Comparison of ENCODE assay signal across 8 cellular contexts in the genomic region with DNA sequence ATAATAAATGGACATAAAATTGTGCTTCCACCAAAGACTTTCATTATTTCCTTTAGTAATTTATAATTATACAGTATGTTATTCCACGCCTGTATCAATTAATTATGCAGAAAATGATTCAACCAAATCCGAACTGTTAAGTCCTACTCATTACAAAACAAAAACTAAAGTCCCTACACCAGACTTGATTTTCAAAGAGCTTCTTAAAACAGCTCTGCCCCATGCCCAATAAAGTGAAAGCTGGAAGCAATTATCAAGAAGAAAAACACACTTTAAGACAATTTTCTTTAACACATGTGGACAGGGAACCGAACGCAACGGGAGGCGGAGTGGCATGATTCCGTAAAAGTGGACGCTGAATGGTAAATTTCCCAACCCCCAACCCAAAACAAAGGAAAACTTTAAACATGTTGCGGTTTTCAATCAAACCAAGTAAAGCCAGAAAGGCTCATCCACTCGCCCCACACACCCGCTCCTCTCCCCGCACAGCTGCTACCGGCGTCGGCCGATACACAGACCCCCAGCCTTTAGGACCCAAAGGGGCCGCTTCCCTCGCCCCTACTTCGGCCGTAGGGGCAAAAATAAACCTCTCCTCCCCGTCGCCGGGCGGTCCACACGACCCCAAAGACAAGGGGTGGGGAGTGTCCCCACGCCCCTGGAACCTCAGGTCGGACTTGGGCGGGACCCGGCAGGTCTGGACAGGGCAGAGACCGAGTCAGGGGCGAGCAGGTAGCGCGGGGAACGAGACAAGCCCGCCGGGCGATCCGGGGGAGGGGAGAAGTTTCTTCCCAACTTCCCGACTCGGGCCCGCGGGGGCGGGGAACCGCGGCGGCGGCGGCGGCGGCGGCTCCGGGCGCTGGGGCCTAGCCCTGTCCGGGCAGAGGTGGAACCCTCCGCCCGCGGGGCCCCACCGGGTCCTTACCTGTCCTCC. TPM values are rescaled to one million over a fixed set of nuclear protein-coding genes. Genes with fewer than 3 reads are reported as not detected.
DNase-seq lines count a peak whose midpoint lies in the region; ATAC-seq and TF ChIP-seq lines count a peak whose summit lies in the region.

No MANE protein-coding gene starts in this region.

- H3K4me3 ChIP-seq in CD4-positive, CD25-positive, alpha-beta regulatory T cell (ENCODE audit: low read depth, low read length): peak overlapping the region; percentile 91
- peak overlapping the region; percentile 68 to 96 for H3K4me3 ChIP-seq in neuronal stem cell (ENCODE audit: low read length in 2 of 2)

- no peaks in the 10 kb centered on the region for H3K36me3 ChIP-seq in CD4-positive, CD25-positive, alpha-beta regulatory T cell (ENCODE audit: control insufficient read depth, insufficient read depth, low read length)
- no peaks in the 10 kb centered on the region for H3K36me3 ChIP-seq in neuronal stem cell (replicated peaks in 1 of 2; ENCODE audit: control insufficient read depth in 2 of 2, insufficient read depth in 2 of 2, low read length in 2 of 2)

- peak overlapping the region; percentile 70 for H2BK5ac ChIP-seq in neuronal stem cell (ENCODE audit: low read length)

- H4K8ac ChIP-seq in neuronal stem cell (ENCODE audit: low read depth, low read length): no peak overlapping the region

- CTCF ChIA-PET in activated CD4-positive, alpha-beta T cell treated with anti-CD3 and anti-CD28 coated beads, Interleukin-2, amount 10 ng/mL, durations not matched to agents 7 days and 5 days (lab: Charles Lee): interaction anchor here (1.2 to 4.8 kb wide), 4 partner anchors 12 to 1762 kb away, joined by 3 to 18 read pairs (median 10); no protein-coding TSS in a partner anchor

- H3K4me3 Mint-ChIP-seq in CD4-positive, CD25-positive, alpha-beta regulatory T cell: peak overlapping the region; percentile 91 to 98 (median 94)
- peak overlapping the region; percentile 92 for H3K4me3 Mint-ChIP-seq in activated CD4-positive, alpha-beta T cell treated with anti-CD3 and anti-CD28 coated beads, Interleukin-2, amount 10 ng/mL, durations not matched to agents 7 days and 5 days

- H3K4ac ChIP-seq in neuronal stem cell (ENCODE audit: low read length): no peak overlapping the region

- H3K18ac ChIP-seq in neuronal stem cell (ENCODE audit: low read length): peak overlapping the region; percentile 95

- peaks cover 23 to 78% (median 50%) of the 10 kb centered on the region in 4 donors for H3K4me1 Mint-ChIP-seq in CD4-positive, CD25-positive, alpha-beta regulatory T cell
- peaks cover 73% of the 10 kb centered on the region for H3K4me1 Mint-ChIP-seq in activated CD4-positive, alpha-beta T cell treated with anti-CD3 and anti-CD28 coated beads, Interleukin-2, amount 10 ng/mL, durations not matched to agents 7 days and 5 days

- H3K27ac Mint-ChIP-seq in CD4-positive, CD25-positive, alpha-beta regulatory T cell: peak overlapping the region; percentile 92 to 94 (median 94)
- H3K27ac Mint-ChIP-seq in activated CD4-positive, alpha-beta T cell treated with anti-CD3 and anti-CD28 coated beads, Interleukin-2, amount 10 ng/mL, durations not matched to agents 7 days and 5 days: peak overlapping the region; percentile 97

- ATAC-seq in CD4-positive, CD25-positive, alpha-beta regulatory T cell (ENCODE audit: low read depth in 2 of 2): no peak
- ATAC-seq in GM19395 (IDR thresholded peaks at IDR 0.05; ENCODE audit: unreplicated experiment) (peak; percentile 31), HG03378 (IDR thresholded peaks at IDR 0.05; ENCODE audit: unreplicated experiment) (peak; percentile 5), foreskin keratinocyte (peak; percentile 45)

- no peak overlapping the region for H2BK15ac ChIP-seq in neuronal stem cell (ENCODE audit: low read length)

- H2BK120ac ChIP-seq in neuronal stem cell (ENCODE audit: low read depth, low read length): no peak overlapping the region

- H3K4me1 ChIP-seq in CD4-positive, CD25-positive, alpha-beta regulatory T cell (ENCODE audit: control insufficient read depth, insufficient read depth, low read length, poor library complexity, severe bottlenecking): peaks cover 33% of the 10 kb centered on the region
- H3K4me1 ChIP-seq in foreskin keratinocyte (peaks cover 11% of the 10 kb centered on the region), neuronal stem cell (ENCODE audit: control insufficient read depth in 2 of 2, insufficient read depth in 1 of 2, low read depth in 1 of 2, low read length in 2 of 2) (peaks cover 2 to 20% of the 10 kb centered on the region in 2 donors)

- WGBS in neuronal stem cell (ENCODE audit: extremely low coverage in 2 of 2, insufficient read length in 2 of 2, insufficient replicate concordance in 1 of 2), 2 donors: no CpG with 5 or more reads among the region's 58 CpGs

- peak overlapping the region; percentile 93 for H3K9ac ChIP-seq in neuronal stem cell (ENCODE audit: low read depth, low read length, poor library complexity)

- POLR2A ChIA-PET in activated CD4-positive, alpha-beta T cell treated with anti-CD3 and anti-CD28 coated beads, Interleukin-2, amount 10 ng/mL, durations not matched to agents 7 days and 5 days (lab: Charles Lee): no interaction called here

- H3K9me3 ChIP-seq in CD4-positive, CD25-positive, alpha-beta regulatory T cell (ENCODE audit: control insufficient read depth in 2 of 2, low read length in 2 of 2): no peaks in the 10 kb centered on the region
- peaks cover 0 to 7% of the 10 kb centered on the region in 2 donors for H3K9me3 ChIP-seq in neuronal stem cell (replicated peaks in 1 of 2; ENCODE audit: control insufficient read depth in 2 of 2, insufficient read depth in 1 of 2, low read depth in 1 of 2, low read length in 2 of 2)

- H2BK12ac ChIP-seq in neuronal stem cell (ENCODE audit: low read length): no peak overlapping the region

- H3K79me1 ChIP-seq in neuronal stem cell (ENCODE audit: low read depth, low read length): no peaks in the 10 kb centered on the region

- H3K27ac ChIP-seq in CD4-positive, CD25-positive, alpha-beta regulatory T cell (ENCODE audit: insufficient read depth, low read length, poor library complexity, severe bottlenecking): peak overlapping the region; percentile 88
- peak overlapping the region; percentile 96 for H3K27ac ChIP-seq in foreskin keratinocyte
- H3K27ac ChIP-seq in neuronal stem cell (replicated peaks; ENCODE audit: low read length): peak overlapping the region; percentile 94

- peaks cover 27% of the 10 kb centered on the region for H3K27me3 Mint-ChIP-seq in CD4-positive, CD25-positive, alpha-beta regulatory T cell
- H3K27me3 Mint-ChIP-seq in activated CD4-positive, alpha-beta T cell treated with anti-CD3 and anti-CD28 coated beads, Interleukin-2, amount 10 ng/mL, durations not matched to agents 7 days and 5 days: no peaks in the 10 kb centered on the region

- no peak for TF ChIP-seq CTCF in foreskin keratinocyte (conservative IDR thresholded peaks at IDR 0.05)

- peak overlapping the region; percentile 98 for H3K23ac ChIP-seq in neuronal stem cell (ENCODE audit: low read depth, low read length, poor library complexity)

- no peaks in the 10 kb centered on the region for H3K36me3 Mint-ChIP-seq in CD4-positive, CD25-positive, alpha-beta regulatory T cell
- H3K36me3 Mint-ChIP-seq in activated CD4-positive, alpha-beta T cell treated with anti-CD3 and anti-CD28 coated beads, Interleukin-2, amount 10 ng/mL, durations not matched to agents 7 days and 5 days (ENCODE audit: low read depth): peaks cover 11% of the 10 kb centered on the region

- peak overlapping the region; percentile 37 for H3K4me2 ChIP-seq in neuronal stem cell (ENCODE audit: insufficient read depth, low read length, poor library complexity, severe bottlenecking)

- H2AFZ ChIP-seq in neuronal stem cell (ENCODE audit: low read length): peak overlapping the region; percentile 99

- no peaks in the 10 kb centered on the region for H3K9me3 Mint-ChIP-seq in CD4-positive, CD25-positive, alpha-beta regulatory T cell
- no peaks in the 10 kb centered on the region for H3K9me3 Mint-ChIP-seq in activated CD4-positive, alpha-beta T cell treated with anti-CD3 and anti-CD28 coated beads, Interleukin-2, amount 10 ng/mL, durations not matched to agents 7 days and 5 days

- peak overlapping the region; percentile 77 for H2AK5ac ChIP-seq in neuronal stem cell (ENCODE audit: low read depth, low read length)

- H4K91ac ChIP-seq in neuronal stem cell (ENCODE audit: low read depth, low read length, poor library complexity): no peak overlapping the region

- peak in 2 of 3 donors; percentile 8 to 33 for DNase-seq in CD4-positive, CD25-positive, alpha-beta regulatory T cell
- peak; percentile 17 for DNase-seq in activated CD4-positive, alpha-beta T cell treated with anti-CD3 and anti-CD28 coated beads, Interleukin-2, amount 10 ng/mL, durations not matched to agents 7 days and 5 days
- DNase-seq in foreskin keratinocyte (peak in 1 of 2 donors; percentile 10), neuronal stem cell (ENCODE audit: low spot score) (peak; percentile 60), NCI-H510A (lab: John Stamatoyannopoulos, UW) (no peak), NCI-H2196 treated with DMSO at 0.1 percent for 48 hours (lab: John Stamatoyannopoulos, UW; ENCODE audit: unreplicated experiment) (no peak)

- H3K14ac ChIP-seq in neuronal stem cell (ENCODE audit: low read length): no peak overlapping the region

- peaks cover 18% of the 10 kb centered on the region for H3K27me3 ChIP-seq in CD4-positive, CD25-positive, alpha-beta regulatory T cell (ENCODE audit: control insufficient read depth, insufficient read depth, low read length)
- H3K27me3 ChIP-seq in foreskin keratinocyte (no peaks in the 10 kb centered on the region), neuronal stem cell (ENCODE audit: control insufficient read depth in 3 of 3, insufficient read depth in 3 of 3, low read depth in 1 of 3, low read length in 3 of 3) (no peaks in the 10 kb centered on the region)

RNA-seq across cellular contexts. Expression of a gene that starts 0.6 kb away (rescaled TPM):
- total RNA-seq in CD4-positive, CD25-positive, alpha-beta regulatory T cell: 4.1 TPM
- 1 to 10 TPM in 2 of 4 donors, under 1 TPM in 2; 0.23 to 2.1 (median 1.2) TPM for polyA plus RNA-seq in CD4-positive, CD25-positive, alpha-beta regulatory T cell
- total RNA-seq in activated CD4-positive, alpha-beta T cell treated with anti-CD3 and anti-CD28 coated beads, Interleukin-2, amount 10 ng/mL, durations not matched to agents 7 days and 5 days: 10 to 100 TPM in 1 of 2 experiments, 1 to 10 TPM in 1; 9.2 to 10.1 TPM
- total RNA-seq in foreskin keratinocyte: 70.9 and 71.6 TPM in 2 replicates
- polyA plus RNA-seq in foreskin keratinocyte: 14.2 and 16.2 TPM in 2 replicates
- polyA plus RNA-seq in neuronal stem cell (2013, experiment 1 of 2): 55.9 TPM
- 57.2 TPM for polyA plus RNA-seq in neuronal stem cell (2013, experiment 2 of 2)

Comparison
In these comparisons a context has a peak if more than half of its experiments do, and no peak if none do; other contexts are left out.
1. ATAC-seq: peak in GM19395 (single experiment), HG03378 (single experiment) and foreskin keratinocyte (single experiment); none in CD4-positive, CD25-positive, alpha-beta regulatory T cell (0 of 2).
2. DNase-seq: peak in CD4-positive, CD25-positive, alpha-beta regulatory T cell (2 of 3), activated CD4-positive, alpha-beta T cell treated with anti-CD3 and anti-CD28 coated beads, Interleukin-2, amount 10 ng/mL, durations not matched to agents 7 days and 5 days (single experiment) and neuronal stem cell (single experiment); none in NCI-H510A (single experiment) and NCI-H2196 treated with DMSO at 0.1 percent for 48 hours (single experiment).
3. Peak in every context shown above with its lines, with median percentiles within 50 percentile points of each other: H3K27ac ChIP-seq.